In the genomic region with DNA sequence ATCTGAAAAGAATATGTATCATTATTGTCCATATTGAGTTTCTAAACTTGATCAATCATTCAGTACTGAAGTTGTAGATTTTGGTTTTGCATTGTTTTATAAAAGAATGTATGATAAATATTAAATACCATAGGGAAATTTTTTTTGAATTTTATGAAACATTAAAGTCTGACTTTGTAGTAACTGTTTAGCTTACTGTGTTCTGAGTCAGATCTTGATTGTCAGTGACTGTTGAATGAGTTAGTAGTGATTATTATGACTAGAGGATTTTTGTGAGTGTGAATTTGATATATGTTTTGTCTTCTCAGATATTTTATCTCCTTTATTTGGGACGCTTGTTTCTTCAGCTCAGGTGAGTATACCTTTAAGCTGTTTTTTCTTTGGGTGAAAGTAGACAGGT, we compare ENCODE assay signal across 23 cellular contexts.
"Had no signal": no experiment of that assay in that cellular context is flagged by ENCODE, and none has a peak within 500 bp of the region (broad histone marks: within the 10 kb centered on the region; RNA-seq: fewer than 3 reads in every experiment).

No MANE protein-coding gene starts in this region.

- H3K4me1 ChIP-seq: adrenal gland, gastroesophageal sphincter, psoas muscle, right atrium auricular region, upper lobe of left lung had no signal

- H3K9me3 ChIP-seq: adrenal gland, gastroesophageal sphincter, ovary, psoas muscle, right atrium auricular region, spleen, upper lobe of left lung had no signal

- H3K36me3 ChIP-seq: ovary, right atrium auricular region had no signal

- ATAC-seq: activated CD8-positive, alpha-beta memory T cell treated with anti-CD3 and anti-CD28 coated beads, Interleukin-2, amount 10 ng/mL, durations not matched to agents 7 days and 5 days; activated CD8-positive, alpha-beta T cell treated with anti-CD3 and anti-CD28 coated beads for 36 hours; esophagus mucosa; gastroesophageal sphincter; left colon; natural killer cell treated with Interleukin-12 subunit alpha and Interleukin-12 subunit beta and Interleukin-15 and Interleukin-18, amount 100 ng/mL, for 72 hours; psoas muscle; T-cell had no signal

- DNase-seq: activated B cell treated with CpG ODN at 0.5 μM for 24 hours; activated CD4-positive, alpha-beta T cell treated with anti-CD3 and anti-CD28 coated beads, Interleukin-2, amount 10 ng/mL, durations not matched to agents 7 days and 5 days; activated CD8-positive, alpha-beta memory T cell treated with anti-CD3 and anti-CD28 coated beads, Interleukin-2, amount 10 ng/mL, durations not matched to agents 7 days and 5 days; activated CD8-positive, alpha-beta T cell treated with anti-CD3 and anti-CD28 coated beads for 36 hours; activated naive CD4-positive, alpha-beta T cell treated with anti-CD3 and anti-CD28 coated beads, Interleukin-2, amount 10 ng/mL, durations not matched to agents 7 days and 5 days; adrenal gland; central memory CD4-positive, alpha-beta T cell; dermis blood vessel endothelial cell; effector memory CD4-positive, alpha-beta T cell; head of caudate nucleus; left colon; ovary; psoas muscle; spleen; stimulated activated CD4-positive, alpha-beta T cell treated with anti-CD3 and anti-CD28 coated beads, Interleukin-4, amount 100 ng/mL, for 1 hour; stimulated activated naive CD4-positive, alpha-beta T cell treated with Interleukin-2 at 50 U/mL for 16 hours; T-cell; upper lobe of left lung had no signal

- H3K4me3 ChIP-seq: adrenal gland, gastroesophageal sphincter, ovary, psoas muscle, right atrium auricular region, spleen, upper lobe of left lung had no signal

- H3K27ac ChIP-seq: adrenal gland, gastroesophageal sphincter, ovary, psoas muscle, right atrium auricular region, spleen, upper lobe of left lung had no signal

- H3K27me3 Mint-ChIP-seq: activated B cell treated with CpG ODN at 0.5 μM for 24 hours; activated CD4-positive, alpha-beta T cell treated with anti-CD3 and anti-CD28 coated beads, Interleukin-2, amount 10 ng/mL, durations not matched to agents 7 days and 5 days; activated CD8-positive, alpha-beta memory T cell treated with anti-CD3 and anti-CD28 coated beads, Interleukin-2, amount 10 ng/mL, durations not matched to agents 7 days and 5 days; activated CD8-positive, alpha-beta T cell treated with anti-CD3 and anti-CD28 coated beads for 36 hours; activated naive CD4-positive, alpha-beta T cell treated with anti-CD3 and anti-CD28 coated beads, Interleukin-2, amount 10 ng/mL, durations not matched to agents 7 days and 5 days; memory B cell; natural killer cell treated with Interleukin-12 subunit alpha and Interleukin-12 subunit beta and Interleukin-15 and Interleukin-18, amount 100 ng/mL, for 72 hours; T-cell had no signal

- H3K4me3 Mint-ChIP-seq: activated B cell treated with CpG ODN at 0.5 μM for 24 hours; activated CD4-positive, alpha-beta T cell treated with anti-CD3 and anti-CD28 coated beads, Interleukin-2, amount 10 ng/mL, durations not matched to agents 7 days and 5 days; activated CD8-positive, alpha-beta memory T cell treated with anti-CD3 and anti-CD28 coated beads, Interleukin-2, amount 10 ng/mL, durations not matched to agents 7 days and 5 days; activated CD8-positive, alpha-beta T cell treated with anti-CD3 and anti-CD28 coated beads for 36 hours; activated naive CD4-positive, alpha-beta T cell treated with anti-CD3 and anti-CD28 coated beads, Interleukin-2, amount 10 ng/mL, durations not matched to agents 7 days and 5 days; memory B cell; natural killer cell treated with Interleukin-12 subunit alpha and Interleukin-12 subunit beta and Interleukin-15 and Interleukin-18, amount 100 ng/mL, for 72 hours; T-cell had no signal

- H3K27me3 ChIP-seq: adrenal gland, gastroesophageal sphincter, ovary, right atrium auricular region, spleen, upper lobe of left lung had no signal

- H3K9me3 Mint-ChIP-seq: activated B cell treated with CpG ODN at 0.5 μM for 24 hours; activated CD4-positive, alpha-beta T cell treated with anti-CD3 and anti-CD28 coated beads, Interleukin-2, amount 10 ng/mL, durations not matched to agents 7 days and 5 days; activated CD8-positive, alpha-beta T cell treated with anti-CD3 and anti-CD28 coated beads for 36 hours; activated naive CD4-positive, alpha-beta T cell treated with anti-CD3 and anti-CD28 coated beads, Interleukin-2, amount 10 ng/mL, durations not matched to agents 7 days and 5 days; memory B cell; natural killer cell treated with Interleukin-12 subunit alpha and Interleukin-12 subunit beta and Interleukin-15 and Interleukin-18, amount 100 ng/mL, for 72 hours; T-cell had no signal

- H3K27ac Mint-ChIP-seq: activated B cell treated with CpG ODN at 0.5 μM for 24 hours; activated CD4-positive, alpha-beta T cell treated with anti-CD3 and anti-CD28 coated beads, Interleukin-2, amount 10 ng/mL, durations not matched to agents 7 days and 5 days; activated CD8-positive, alpha-beta T cell treated with anti-CD3 and anti-CD28 coated beads for 36 hours; activated naive CD4-positive, alpha-beta T cell treated with anti-CD3 and anti-CD28 coated beads, Interleukin-2, amount 10 ng/mL, durations not matched to agents 7 days and 5 days; memory B cell; natural killer cell treated with Interleukin-12 subunit alpha and Interleukin-12 subunit beta and Interleukin-15 and Interleukin-18, amount 100 ng/mL, for 72 hours; T-cell had no signal
